In the genomic region with DNA sequence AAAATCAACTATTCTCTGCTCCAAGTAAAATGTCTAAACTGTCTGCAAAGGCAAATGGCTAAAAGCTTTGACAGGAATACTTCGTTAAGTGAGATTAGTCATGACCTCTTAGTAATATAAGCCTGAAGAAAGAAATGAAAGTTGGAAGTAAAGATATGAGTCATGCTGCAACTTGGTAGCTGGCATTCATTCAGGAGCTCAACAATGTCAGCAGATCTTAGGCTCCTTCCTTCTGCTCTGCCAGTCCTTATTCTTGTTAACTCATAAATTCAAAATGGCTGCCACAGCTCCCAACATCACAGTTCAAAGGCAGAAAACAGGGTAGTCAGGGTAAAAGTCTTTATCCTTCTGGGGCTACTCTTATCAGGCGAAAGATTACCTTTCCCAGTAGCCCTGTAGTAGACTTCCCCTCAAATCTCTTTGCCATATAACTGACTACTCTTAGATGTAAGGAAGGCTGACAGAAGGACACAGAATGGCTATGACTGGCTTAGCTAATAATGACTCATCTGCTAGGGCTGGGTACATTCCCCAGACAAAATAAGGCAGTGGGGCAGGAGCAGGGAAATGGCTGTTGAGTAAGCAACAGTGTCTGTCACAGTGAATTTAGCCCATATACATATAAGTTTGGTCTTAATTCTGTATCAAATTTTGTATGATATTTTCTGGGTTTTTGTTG, we compare ENCODE assay signal across 8 cellular contexts. TPM values are rescaled to one million over a fixed set of nuclear protein-coding genes. Genes with fewer than 3 reads are reported as not detected.
A peak's percentile ranks its signal among the peaks of the same experiment; 100 is the strongest.
DNase-seq lines count a peak whose midpoint lies in the region; ATAC-seq, FAIRE-seq and TF ChIP-seq lines count a peak whose summit lies in the region.

No MANE protein-coding gene starts in this region.

- ATAC-seq in Right ventricle myocardium superior (ENCODE audit: poor library complexity): peak; percentile 84
- ATAC-seq in HG02870 (IDR thresholded peaks at IDR 0.05; ENCODE audit: unreplicated experiment): peak; percentile 90

- no peak overlapping the region for H3K9ac ChIP-seq in mucosa of rectum (ENCODE audit: low read depth in 1 of 2, low read length in 2 of 2)

- H3K27ac ChIP-seq in right atrium auricular region (peak overlapping the region in 1 of 2 donors; percentile 8), mucosa of rectum (ENCODE audit: low read depth in 2 of 2, low read length in 2 of 2) (peak overlapping the region; percentile 29 to 42)

- DNase-seq in Right ventricle myocardium superior (no peak), right atrium auricular region (ENCODE audit: low spot score) (no peak), NOMO-1 treated with dmso at 0.1 percent for 144 hours (lab: John Stamatoyannopoulos, UW; ENCODE audit: unreplicated experiment) (peak; percentile 61), bronchial epithelial cell (ENCODE audit: low read depth) (peak; percentile 99), SHP77 (lab: John Stamatoyannopoulos, UW) (no peak), NCI-H187 (lab: John Stamatoyannopoulos, UW) (no peak)

- H3K4me3 ChIP-seq in right atrium auricular region: no peak overlapping the region
- no peak overlapping the region for H3K4me3 ChIP-seq in bronchial epithelial cell (ENCODE audit: low read depth, low read length)
- H3K4me3 ChIP-seq in mucosa of rectum (ENCODE audit: low read length in 2 of 2): no peak overlapping the region

- no peaks in the 10 kb centered on the region for H3K36me3 ChIP-seq in right atrium auricular region
- no peaks in the 10 kb centered on the region for H3K36me3 ChIP-seq in bronchial epithelial cell (ENCODE audit: control insufficient read depth, insufficient read depth, low read length)
- no peaks in the 10 kb centered on the region for H3K36me3 ChIP-seq in mucosa of rectum (ENCODE audit: control insufficient read depth in 2 of 2, insufficient read depth in 2 of 2, low read length in 2 of 2)

- TF ChIP-seq CTCF in right atrium auricular region (IDR thresholded peaks at IDR 0.05) (no peak), bronchial epithelial cell (IDR thresholded peaks at IDR 0.05; ENCODE audit: insufficient read depth, low read length, severe bottlenecking) (no peak)

- no peaks in the 10 kb centered on the region for H3K4me1 ChIP-seq in right atrium auricular region
- peaks cover 0 to 3% of the 10 kb centered on the region in 2 donors for H3K4me1 ChIP-seq in mucosa of rectum (ENCODE audit: control insufficient read depth in 2 of 2, insufficient read depth in 2 of 2, low read length in 2 of 2)

- FAIRE-seq in bronchial epithelial cell (lab: Jason Lieb, UNC): peak; percentile 72

- no peaks in the 10 kb centered on the region for H3K9me3 ChIP-seq in right atrium auricular region
- no peaks in the 10 kb centered on the region for H3K9me3 ChIP-seq in mucosa of rectum (ENCODE audit: control insufficient read depth in 2 of 2, low read length in 2 of 2)

- H3K27me3 ChIP-seq in right atrium auricular region (no peaks in the 10 kb centered on the region), bronchial epithelial cell (ENCODE audit: control insufficient read depth, insufficient read depth, low read length) (no peaks in the 10 kb centered on the region), mucosa of rectum (ENCODE audit: control insufficient read depth in 2 of 2, insufficient read depth in 2 of 2, low read length in 2 of 2) (no peaks in the 10 kb centered on the region)

- intact Hi-C loops in Right ventricle myocardium superior (cut with DNase I): no loop called here

RNA-seq across cellular contexts. Expression of gene C6orf62, which starts 24.4 kb away (rescaled TPM):
- total RNA-seq in Right ventricle myocardium superior (37.6 TPM), right atrium auricular region (10 to 100 TPM; 24.0 to 47.4 TPM), bronchial epithelial cell (120 and 159 TPM in 2 replicates)

RNA-seq across cellular contexts. Expression of gene GMNN, which starts 31.3 kb away (rescaled TPM):
- total RNA-seq in Right ventricle myocardium superior: 7.1 TPM
- total RNA-seq in right atrium auricular region: 1 to 10 TPM; 4.0 to 4.2 TPM
- 6.1 and 8.6 TPM in 2 replicates for total RNA-seq in bronchial epithelial cell

RNA-seq across cellular contexts. Expression of gene ARMH2, which starts 55.3 kb away (rescaled TPM):
- total RNA-seq in Right ventricle myocardium superior (not detected), right atrium auricular region (not detected), bronchial epithelial cell (not detected in 2 replicates)

Comparison
In these comparisons a context has a peak if more than half of its experiments do, and no peak if none do; other contexts are left out.
1. DNase-seq: peak in NOMO-1 treated with dmso at 0.1 percent for 144 hours (single experiment) and bronchial epithelial cell (single experiment); none in Right ventricle myocardium superior (single experiment), right atrium auricular region (single experiment), SHP77 (0 of 2) and NCI-H187 (0 of 2).